Comparison of ENCODE assay signal across 10 cellular contexts in the genomic region with DNA sequence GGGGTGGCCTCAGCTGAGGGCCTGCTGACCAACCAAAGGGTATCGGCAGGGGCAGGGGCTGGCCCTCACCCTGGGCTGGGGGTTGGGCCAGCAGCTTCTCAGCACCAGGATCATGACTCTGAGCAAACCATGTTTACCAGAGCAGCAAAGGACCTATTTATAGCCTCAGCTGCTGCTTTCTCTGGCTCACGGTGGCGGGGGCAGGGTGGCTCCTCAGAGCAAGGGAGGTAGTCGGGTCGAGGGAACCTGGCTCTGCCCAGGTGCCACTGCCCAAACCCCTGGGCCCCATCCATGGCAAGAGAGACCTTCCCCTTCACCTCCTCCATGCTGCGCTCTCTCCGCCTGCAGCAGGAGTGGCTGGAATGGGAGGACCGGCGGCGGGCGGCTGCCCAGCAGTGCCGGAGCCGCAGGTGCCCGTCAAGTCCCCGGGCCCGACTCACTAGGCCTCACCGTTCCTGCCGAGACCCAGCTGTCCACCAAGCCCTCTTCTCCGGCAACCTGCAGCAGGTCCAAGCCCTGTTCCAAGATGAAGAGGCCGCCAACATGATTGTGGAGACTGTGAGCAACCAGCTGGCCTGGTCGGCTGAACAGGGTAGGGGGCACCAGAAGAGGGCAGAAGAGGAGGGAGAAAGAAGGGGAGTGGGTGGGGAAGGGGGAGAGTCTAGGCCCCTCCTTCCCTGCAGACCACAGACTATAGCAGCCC. TPM values are rescaled to one million over a fixed set of nuclear protein-coding genes. Genes with fewer than 3 reads are reported as not detected.
DNase-seq lines count a peak whose midpoint lies in the region; ATAC-seq and TF ChIP-seq lines count a peak whose summit lies in the region.
"Had no signal": no experiment of that assay in that cellular context is flagged by ENCODE, and none has a peak within 500 bp of the region (broad histone marks: within the 10 kb centered on the region; RNA-seq: fewer than 3 reads in every experiment).

A gene with protein sequence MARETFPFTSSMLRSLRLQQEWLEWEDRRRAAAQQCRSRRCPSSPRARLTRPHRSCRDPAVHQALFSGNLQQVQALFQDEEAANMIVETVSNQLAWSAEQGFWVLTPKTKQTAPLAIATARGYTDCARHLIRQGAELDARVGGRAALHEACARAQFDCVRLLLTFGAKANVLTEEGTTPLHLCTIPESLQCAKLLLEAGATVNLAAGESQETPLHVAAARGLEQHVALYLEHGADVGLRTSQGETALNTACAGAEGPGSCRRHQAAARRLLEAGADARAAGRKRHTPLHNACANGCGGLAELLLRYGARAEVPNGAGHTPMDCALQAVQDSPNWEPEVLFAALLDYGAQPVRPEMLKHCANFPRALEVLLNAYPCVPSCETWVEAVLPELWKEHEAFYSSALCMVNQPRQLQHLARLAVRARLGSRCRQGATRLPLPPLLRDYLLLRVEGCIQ (plus strand): TSS at position 206 of the 703 bp plus-strand sequence. CDS start 86 bp downstream, at position 292.

- no peaks in the 10 kb centered on the region for H3K36me3 ChIP-seq in muscle layer of colon (ENCODE audit: insufficient read depth, low read length)

- CTCF ChIA-PET in HEK293T (lab: Yijun Ruan, JAX): interaction anchor here (1.1 kb wide), 1 partner anchor 20 kb away, joined by 3 read pairs; no protein-coding TSS in a partner anchor

- H3K4me3 Mint-ChIP-seq in effector memory CD8-positive, alpha-beta T cell: no peak within 1 kb of the TSS
- no peak within 1 kb of the TSS for H3K4me3 Mint-ChIP-seq in activated CD4-positive, alpha-beta T cell treated with anti-CD3 and anti-CD28 coated beads, Interleukin-2, amount 10 ng/mL, durations not matched to agents 24 days and 14 days

- H3K4me1 Mint-ChIP-seq in effector memory CD8-positive, alpha-beta T cell (ENCODE audit: low read depth in 2 of 2): peaks cover 8 to 11% of the 10 kb centered on the region in 2 donors
- H3K4me1 Mint-ChIP-seq in activated CD4-positive, alpha-beta T cell treated with anti-CD3 and anti-CD28 coated beads, Interleukin-2, amount 10 ng/mL, durations not matched to agents 24 days and 14 days: peaks cover 6% of the 10 kb centered on the region

- no peaks in the 10 kb centered on the region for H3K9me3 ChIP-seq in muscle layer of colon (ENCODE audit: low read length)
- H3K9me3 ChIP-seq: suprapubic skin had no signal

- peak within 1 kb of the TSS; percentile 18 to 60 for H3K4me3 ChIP-seq in muscle layer of colon (ENCODE audit: low read depth in 1 of 2, low read length in 2 of 2)
- H3K4me3 ChIP-seq: suprapubic skin had no signal

- DNase-seq in AG08396 (ENCODE audit: low spot score) (peak; percentile 74), NCI-H146 treated with DMSO at 0.1 percent for 48 hours (lab: John Stamatoyannopoulos, UW; ENCODE audit: unreplicated experiment) (peak; percentile 33), epidermal melanocyte (ENCODE audit: insufficient read length, low spot score) (no peak), HEK293T (ENCODE audit: extremely low spot score) (no peak)
- no peak for DNase-seq in effector memory CD8-positive, alpha-beta T cell
- DNase-seq in activated CD4-positive, alpha-beta T cell treated with anti-CD3 and anti-CD28 coated beads for 4 hours: no peak
- no peak for DNase-seq in activated CD4-positive, alpha-beta T cell treated with anti-CD3 and anti-CD28 coated beads, Interleukin-2, amount 10 ng/mL, durations not matched to agents 24 days and 14 days
- DNase-seq: activated CD4-positive, alpha-beta T cell treated with anti-CD3 and anti-CD28 coated beads, Interleukin-2, amount 50 U/mL, for 1 hour had no signal

- H3K27ac ChIP-seq in muscle layer of colon (ENCODE audit: low read depth, low read length): peak within 1 kb of the TSS; percentile 35
- H3K27ac ChIP-seq: suprapubic skin had no signal

- no peaks in the 10 kb centered on the region for H3K27me3 Mint-ChIP-seq in effector memory CD8-positive, alpha-beta T cell
- H3K27me3 Mint-ChIP-seq in activated CD4-positive, alpha-beta T cell treated with anti-CD3 and anti-CD28 coated beads, Interleukin-2, amount 10 ng/mL, durations not matched to agents 24 days and 14 days: no peaks in the 10 kb centered on the region

- H3K4me1 ChIP-seq in muscle layer of colon (ENCODE audit: insufficient read depth, low read length): peaks cover 16% of the 10 kb centered on the region

- no peak for ATAC-seq in effector memory CD8-positive, alpha-beta T cell (replicated peaks)

- peak within 1 kb of the TSS; percentile 53 for H3K9ac ChIP-seq in muscle layer of colon (ENCODE audit: low read length)

- peaks cover 14% of the 10 kb centered on the region for H3K36me3 Mint-ChIP-seq in effector memory CD8-positive, alpha-beta T cell (ENCODE audit: insufficient read depth)
- peaks cover 2% of the 10 kb centered on the region for H3K36me3 Mint-ChIP-seq in activated CD4-positive, alpha-beta T cell treated with anti-CD3 and anti-CD28 coated beads, Interleukin-2, amount 10 ng/mL, durations not matched to agents 24 days and 14 days (ENCODE audit: low read depth)

- no peaks in the 10 kb centered on the region for H3K9me3 Mint-ChIP-seq in effector memory CD8-positive, alpha-beta T cell
- H3K9me3 Mint-ChIP-seq in activated CD4-positive, alpha-beta T cell treated with anti-CD3 and anti-CD28 coated beads, Interleukin-2, amount 10 ng/mL, durations not matched to agents 24 days and 14 days: no peaks in the 10 kb centered on the region

- POLR2A ChIA-PET in HEK293T (lab: Yijun Ruan, JAX): interaction anchor here (2.4 kb wide), 1 partner anchor 15 kb away, joined by 9 read pairs; the partner anchor contains the start of gene TMUB2

- H3K27me3 ChIP-seq in muscle layer of colon (ENCODE audit: control insufficient read depth in 1 of 2, insufficient read depth in 2 of 2, low read length in 2 of 2): no peaks in the 10 kb centered on the region
- H3K27me3 ChIP-seq: suprapubic skin had no signal

- intact Hi-C loops in activated CD4-positive, alpha-beta T cell treated with anti-CD3 and anti-CD28 coated beads, Interleukin-2, amount 10 ng/mL, durations not matched to agents 24 days and 14 days (cut with micrococcal nuclease): no loop called here

- H3K27ac Mint-ChIP-seq in effector memory CD8-positive, alpha-beta T cell: peak within 1 kb of the TSS; percentile 49 to 65
- H3K27ac Mint-ChIP-seq in activated CD4-positive, alpha-beta T cell treated with anti-CD3 and anti-CD28 coated beads, Interleukin-2, amount 10 ng/mL, durations not matched to agents 24 days and 14 days: no peak within 1 kb of the TSS

TF ChIP-seq in HEK293T, 16 proteins besides CTCF, POLR2A, EP300 and RAD21:
- TF ChIP-seq FOXM1 (IDR thresholded peaks at IDR 0.05; ENCODE audit: borderline replicate concordance) (no peak), CTBP1 (IDR thresholded peaks at IDR 0.05; ENCODE audit: borderline replicate concordance) (no peak), SP1 (IDR thresholded peaks at IDR 0.05) (no peak), TARDBP (IDR thresholded peaks at IDR 0.05) (no peak), ELF4 (IDR thresholded peaks at IDR 0.05) (no peak), ARNT (IDR thresholded peaks at IDR 0.05) (no peak), BHLHE40 (IDR thresholded peaks at IDR 0.05; ENCODE audit: borderline replicate concordance) (no peak), HDGF (IDR thresholded peaks at IDR 0.05; ENCODE audit: borderline replicate concordance) (no peak), FOXK2 (IDR thresholded peaks at IDR 0.05) (no peak), LEF1 (IDR thresholded peaks at IDR 0.05; ENCODE audit: borderline replicate concordance) (no peak), ZNF384 (IDR thresholded peaks at IDR 0.05) (no peak), L3MBTL2 (conservative IDR thresholded peaks at IDR 0.05) (no peak), SUZ12 (IDR thresholded peaks at IDR 0.05) (no peak), FOXA1 (IDR thresholded peaks at IDR 0.05) (no peak), NFRKB (IDR thresholded peaks at IDR 0.05) (no peak)
- TF ChIP-seq, protein P1, sequence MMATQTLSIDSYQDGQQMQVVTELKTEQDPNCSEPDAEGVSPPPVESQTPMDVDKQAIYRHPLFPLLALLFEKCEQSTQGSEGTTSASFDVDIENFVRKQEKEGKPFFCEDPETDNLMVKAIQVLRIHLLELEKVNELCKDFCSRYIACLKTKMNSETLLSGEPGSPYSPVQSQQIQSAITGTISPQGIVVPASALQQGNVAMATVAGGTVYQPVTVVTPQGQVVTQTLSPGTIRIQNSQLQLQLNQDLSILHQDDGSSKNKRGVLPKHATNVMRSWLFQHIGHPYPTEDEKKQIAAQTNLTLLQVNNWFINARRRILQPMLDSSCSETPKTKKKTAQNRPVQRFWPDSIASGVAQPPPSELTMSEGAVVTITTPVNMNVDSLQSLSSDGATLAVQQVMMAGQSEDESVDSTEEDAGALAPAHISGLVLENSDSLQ (IDR thresholded peaks at IDR 0.05): no peak

RNA-seq across cellular contexts. Expression of the gene that starts here (rescaled TPM):
- 0.09 and 0.78 TPM in 2 replicates for total RNA-seq in activated CD4-positive, alpha-beta T cell treated with anti-CD3 and anti-CD28 coated beads, Interleukin-2, amount 10 ng/mL, durations not matched to agents 24 days and 14 days
- total RNA-seq: suprapubic skin had no signal

Comparison
In these comparisons a context has a peak if more than half of its experiments do, and no peak if none do; other contexts are left out.
1. DNase-seq: peak in AG08396 (single experiment) and NCI-H146 treated with DMSO at 0.1 percent for 48 hours (single experiment); none in effector memory CD8-positive, alpha-beta T cell (0 of 3), epidermal melanocyte (single experiment), activated CD4-positive, alpha-beta T cell treated with anti-CD3 and anti-CD28 coated beads for 4 hours (0 of 2), activated CD4-positive, alpha-beta T cell treated with anti-CD3 and anti-CD28 coated beads, Interleukin-2, amount 10 ng/mL, durations not matched to agents 24 days and 14 days (single experiment) and HEK293T (single experiment).